22 cellular contexts compared by ENCODE assay signal in the genomic region with DNA sequence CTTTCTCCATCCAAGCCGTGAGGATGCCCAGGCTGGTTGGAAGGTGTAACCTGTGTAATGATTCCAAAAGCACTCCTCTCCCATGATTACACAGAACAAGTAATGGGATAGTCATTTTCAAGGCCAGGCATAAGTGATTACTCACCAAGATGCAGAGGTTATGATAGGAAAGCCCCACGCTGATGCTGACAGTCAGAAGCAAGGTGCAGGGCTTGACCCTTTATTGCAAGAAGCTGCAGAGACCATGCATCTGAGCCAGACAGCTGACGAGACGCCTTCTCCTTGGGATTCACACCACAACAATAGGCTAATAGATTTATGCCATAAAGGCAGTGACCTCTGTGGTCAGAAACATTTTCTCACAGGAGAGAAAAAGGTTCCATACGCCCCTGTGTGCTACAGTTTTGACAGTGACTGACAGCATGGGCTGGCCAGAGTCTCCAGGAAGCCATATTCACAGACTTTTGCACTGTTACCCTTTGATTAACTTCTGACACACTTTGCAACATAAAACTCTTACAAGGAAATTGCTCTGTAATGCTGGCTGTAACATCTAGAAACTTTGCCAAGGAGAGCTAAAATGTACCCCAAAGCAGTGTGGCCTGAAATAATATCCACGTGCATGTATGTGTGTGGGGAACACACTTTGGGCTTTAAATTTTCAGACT.
"Had no signal": no experiment of that assay in that cellular context is flagged by ENCODE, and none has a peak within 500 bp of the region (broad histone marks: within the 10 kb centered on the region; RNA-seq: fewer than 3 reads in every experiment).

No MANE protein-coding gene starts in this region.

- DNase-seq: activated B cell treated with CpG ODN at 0.5 μM for 24 hours; activated CD4-positive, alpha-beta T cell treated with anti-CD3 and anti-CD28 coated beads, Interleukin-2, amount 10 ng/mL, durations not matched to agents 24 days and 14 days; activated CD8-positive, alpha-beta memory T cell treated with anti-CD3 and anti-CD28 coated beads, Interleukin-2, amount 50 U/mL, for 4 hours; activated CD8-positive, alpha-beta T cell treated with anti-CD3 and anti-CD28 coated beads, Interleukin-2, amount 10 ng/mL, durations not matched to agents 7 days and 5 days; activated gamma-delta T cell treated with Interleukin-2 at 50 U/mL for 16 hours; amygdala; cerebellar nuclear complex; effector memory CD4-positive, alpha-beta T cell; erythroblast; left ventricle myocardium inferior; mesenchymal stem cell; occipital lobe; right lobe of liver; T-helper 2 cell had no signal

- H3K4me3 ChIP-seq: gastroesophageal sphincter, left ventricle myocardium inferior, right lobe of liver, suprapubic skin had no signal

- H3K9me3 ChIP-seq: right lobe of liver, suprapubic skin had no signal

- H3K36me3 Mint-ChIP-seq: activated naive CD8-positive, alpha-beta T cell; natural killer cell treated with Interleukin-12 subunit alpha and Interleukin-12 subunit beta and Interleukin-15 and Interleukin-18, amount 100 ng/mL, for 72 hours had no signal

- FAIRE-seq: islet of Langerhans had no signal

- H3K27me3 Mint-ChIP-seq: activated B cell treated with CpG ODN at 0.5 μM for 24 hours; activated CD4-positive, alpha-beta T cell treated with anti-CD3 and anti-CD28 coated beads, Interleukin-2, amount 10 ng/mL, durations not matched to agents 24 days and 14 days; activated naive CD8-positive, alpha-beta T cell; natural killer cell treated with Interleukin-12 subunit alpha and Interleukin-12 subunit beta and Interleukin-15 and Interleukin-18, amount 100 ng/mL, for 72 hours; progenitor cell of endocrine pancreas; stimulated activated naive CD8-positive, alpha-beta T cell treated with anti-CD3 and anti-CD28 coated beads, Interleukin-15, Interleukin-2, amounts not matched to agents 100 ng/mL and 50 ng/mL, for 24 hours had no signal

- H3K4me1 Mint-ChIP-seq: activated B cell treated with CpG ODN at 0.5 μM for 24 hours; activated CD4-positive, alpha-beta T cell treated with anti-CD3 and anti-CD28 coated beads, Interleukin-2, amount 10 ng/mL, durations not matched to agents 24 days and 14 days had no signal

- H3K27ac Mint-ChIP-seq: activated B cell treated with CpG ODN at 0.5 μM for 24 hours; activated CD4-positive, alpha-beta T cell treated with anti-CD3 and anti-CD28 coated beads, Interleukin-2, amount 10 ng/mL, durations not matched to agents 24 days and 14 days; activated CD8-positive, alpha-beta T cell treated with anti-CD3 and anti-CD28 coated beads, Interleukin-2, amount 10 ng/mL, durations not matched to agents 7 days and 5 days; activated naive CD8-positive, alpha-beta T cell; natural killer cell treated with Interleukin-12 subunit alpha and Interleukin-12 subunit beta and Interleukin-15 and Interleukin-18, amount 100 ng/mL, for 72 hours; progenitor cell of endocrine pancreas; stimulated activated naive CD8-positive, alpha-beta T cell treated with anti-CD3 and anti-CD28 coated beads, Interleukin-15, Interleukin-2, amounts not matched to agents 100 ng/mL and 50 ng/mL, for 24 hours; type B pancreatic cell had no signal

- H3K4me1 ChIP-seq: gastroesophageal sphincter, left ventricle myocardium inferior, right lobe of liver, suprapubic skin had no signal

- ATAC-seq: activated CD8-positive, alpha-beta T cell treated with anti-CD3 and anti-CD28 coated beads, Interleukin-2, amount 10 ng/mL, durations not matched to agents 7 days and 5 days; gastroesophageal sphincter; natural killer cell treated with Interleukin-12 subunit alpha and Interleukin-12 subunit beta and Interleukin-15 and Interleukin-18, amount 100 ng/mL, for 72 hours; right lobe of liver had no signal

- H3K27ac ChIP-seq: gastroesophageal sphincter, left ventricle myocardium inferior, right lobe of liver, suprapubic skin had no signal

- H3K27me3 ChIP-seq: gastroesophageal sphincter, right lobe of liver, suprapubic skin had no signal

- H3K4me3 Mint-ChIP-seq: activated B cell treated with CpG ODN at 0.5 μM for 24 hours; activated CD4-positive, alpha-beta T cell treated with anti-CD3 and anti-CD28 coated beads, Interleukin-2, amount 10 ng/mL, durations not matched to agents 24 days and 14 days; activated CD8-positive, alpha-beta T cell treated with anti-CD3 and anti-CD28 coated beads, Interleukin-2, amount 10 ng/mL, durations not matched to agents 7 days and 5 days; activated naive CD8-positive, alpha-beta T cell; natural killer cell treated with Interleukin-12 subunit alpha and Interleukin-12 subunit beta and Interleukin-15 and Interleukin-18, amount 100 ng/mL, for 72 hours; stimulated activated naive CD8-positive, alpha-beta T cell treated with anti-CD3 and anti-CD28 coated beads, Interleukin-15, Interleukin-2, amounts not matched to agents 100 ng/mL and 50 ng/mL, for 24 hours; type B pancreatic cell had no signal

- H3K36me3 ChIP-seq: gastroesophageal sphincter, left ventricle myocardium inferior, right lobe of liver, suprapubic skin had no signal
